In genomic region chr3:13512451-13512850, GRCh38 we compare ENCODE assay signal across 1 cellular context.
TF ChIP-seq lines count a peak whose summit lies in the region.

No MANE protein-coding gene starts in this region.

TF ChIP-seq in GM12878, 131 proteins besides CTCF, POLR2A, EP300 and RAD21:
- TF ChIP-seq NR2F1 (conservative IDR thresholded peaks at IDR 0.05) (no peak), MEF2A (IDR thresholded peaks at IDR 0.05; ENCODE audit: insufficient read depth, low read depth, low read length) (no peak), E4F1 (IDR thresholded peaks at IDR 0.05; ENCODE audit: borderline replicate concordance, partially characterized antibody) (no peak), MAX (IDR thresholded peaks at IDR 0.05; ENCODE audit: low read depth, low read length) (no peak), LARP7 (IDR thresholded peaks at IDR 0.05) (no peak), SRF (IDR thresholded peaks at IDR 0.05; ENCODE audit: low read depth in 2 of 2, low read length in 2 of 2) (no peak), DPF2 (IDR thresholded peaks at IDR 0.05) (no peak), GABPA (IDR thresholded peaks at IDR 0.05; ENCODE audit: low read depth) (no peak), NFXL1 (IDR thresholded peaks at IDR 0.05; ENCODE audit: borderline replicate concordance) (no peak), HDAC2 (IDR thresholded peaks at IDR 0.05) (no peak), E2F4 (IDR thresholded peaks at IDR 0.05; ENCODE audit: low read depth, low read length) (no peak)
- TF ChIP-seq, protein P1, sequence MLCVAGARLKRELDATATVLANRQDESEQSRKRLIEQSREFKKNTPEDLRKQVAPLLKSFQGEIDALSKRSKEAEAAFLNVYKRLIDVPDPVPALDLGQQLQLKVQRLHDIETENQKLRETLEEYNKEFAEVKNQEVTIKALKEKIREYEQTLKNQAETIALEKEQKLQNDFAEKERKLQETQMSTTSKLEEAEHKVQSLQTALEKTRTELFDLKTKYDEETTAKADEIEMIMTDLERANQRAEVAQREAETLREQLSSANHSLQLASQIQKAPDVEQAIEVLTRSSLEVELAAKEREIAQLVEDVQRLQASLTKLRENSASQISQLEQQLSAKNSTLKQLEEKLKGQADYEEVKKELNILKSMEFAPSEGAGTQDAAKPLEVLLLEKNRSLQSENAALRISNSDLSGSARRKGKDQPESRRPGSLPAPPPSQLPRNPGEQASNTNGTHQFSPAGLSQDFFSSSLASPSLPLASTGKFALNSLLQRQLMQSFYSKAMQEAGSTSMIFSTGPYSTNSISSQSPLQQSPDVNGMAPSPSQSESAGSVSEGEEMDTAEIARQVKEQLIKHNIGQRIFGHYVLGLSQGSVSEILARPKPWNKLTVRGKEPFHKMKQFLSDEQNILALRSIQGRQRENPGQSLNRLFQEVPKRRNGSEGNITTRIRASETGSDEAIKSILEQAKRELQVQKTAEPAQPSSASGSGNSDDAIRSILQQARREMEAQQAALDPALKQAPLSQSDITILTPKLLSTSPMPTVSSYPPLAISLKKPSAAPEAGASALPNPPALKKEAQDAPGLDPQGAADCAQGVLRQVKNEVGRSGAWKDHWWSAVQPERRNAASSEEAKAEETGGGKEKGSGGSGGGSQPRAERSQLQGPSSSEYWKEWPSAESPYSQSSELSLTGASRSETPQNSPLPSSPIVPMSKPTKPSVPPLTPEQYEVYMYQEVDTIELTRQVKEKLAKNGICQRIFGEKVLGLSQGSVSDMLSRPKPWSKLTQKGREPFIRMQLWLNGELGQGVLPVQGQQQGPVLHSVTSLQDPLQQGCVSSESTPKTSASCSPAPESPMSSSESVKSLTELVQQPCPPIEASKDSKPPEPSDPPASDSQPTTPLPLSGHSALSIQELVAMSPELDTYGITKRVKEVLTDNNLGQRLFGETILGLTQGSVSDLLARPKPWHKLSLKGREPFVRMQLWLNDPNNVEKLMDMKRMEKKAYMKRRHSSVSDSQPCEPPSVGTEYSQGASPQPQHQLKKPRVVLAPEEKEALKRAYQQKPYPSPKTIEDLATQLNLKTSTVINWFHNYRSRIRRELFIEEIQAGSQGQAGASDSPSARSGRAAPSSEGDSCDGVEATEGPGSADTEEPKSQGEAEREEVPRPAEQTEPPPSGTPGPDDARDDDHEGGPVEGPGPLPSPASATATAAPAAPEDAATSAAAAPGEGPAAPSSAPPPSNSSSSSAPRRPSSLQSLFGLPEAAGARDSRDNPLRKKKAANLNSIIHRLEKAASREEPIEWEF (IDR thresholded peaks at IDR 0.05; ENCODE audit: insufficient replicate concordance, low read depth, low read length): no peak
